In genomic region chr19:15184776-15185175, GRCh38 we compare ENCODE assay signal across 27 cellular contexts. TPM values are rescaled to one million over a fixed set of nuclear protein-coding genes. Genes with fewer than 3 reads are reported as not detected.
"Had no signal": no experiment of that assay in that cellular context is flagged by ENCODE, and none has a peak within 500 bp of the region (broad histone marks: within the 10 kb centered on the region; RNA-seq: fewer than 3 reads in every experiment).

No MANE protein-coding gene starts in this region.

- H2AFZ ChIP-seq: parathyroid adenoma had no signal

- H3K36me3 ChIP-seq: neutrophil, ovary, right lobe of liver, sigmoid colon had no signal

- H3K27ac ChIP-seq: neutrophil, ovary, parathyroid adenoma, psoas muscle, right lobe of liver, sigmoid colon, suprapubic skin, testis, tibial nerve, upper lobe of left lung, vagina had no signal

- H3K79me2 ChIP-seq: parathyroid adenoma had no signal

- DNase-seq: naive B cell; naive thymus-derived CD8-positive, alpha-beta T cell; nephron progenitor cell; nucleus accumbens; ovary; posterior cingulate gyrus; right lobe of liver; sigmoid colon; small intestine; stimulated activated CD4-positive, alpha-beta T cell treated with anti-CD3 and anti-CD28 coated beads, Interleukin-12 subunit alpha, Interleukin-12 subunit beta, amount 100 ng/mL, for 4 hours; stimulated activated CD4-positive, alpha-beta T cell treated with anti-CD3 and anti-CD28 coated beads, Interleukin-1b, Interleukin-23, amount 100 ng/mL, for 48 hours; stimulated activated CD4-positive, alpha-beta T cell treated with anti-CD3 and anti-CD28 coated beads, Interleukin-4, amount 100 ng/mL, for 1 hour; stimulated activated CD4-positive, alpha-beta T cell treated with anti-CD3 and anti-CD28 coated beads, Interleukin-4, amount 100 ng/mL, for 4 hours; stimulated activated CD8-positive, alpha-beta memory T cell treated with anti-CD3 and anti-CD28 coated beads, Interleukin-4, amount 100 ng/mL, for 48 hours; stimulated activated naive CD4-positive, alpha-beta T cell; stimulated activated naive CD8-positive, alpha-beta T cell treated with anti-CD3 and anti-CD28 coated beads, Interleukin-15, amount 100 ng/mL, for 72 hours; stimulated activated naive CD8-positive, alpha-beta T cell treated with anti-CD3 and anti-CD28 coated beads, Interleukin-15, Interleukin-2, amounts not matched to agents 100 U/mL and 50 U/mL, for 24 hours; substantia nigra; testis; trophoblast cell had no signal

- H3K9me3 ChIP-seq: neutrophil, ovary, psoas muscle, right lobe of liver, sigmoid colon, suprapubic skin, testis, tibial nerve, upper lobe of left lung, vagina had no signal

- H3K4me3 ChIP-seq: ovary, psoas muscle, right lobe of liver, sigmoid colon, suprapubic skin, testis, tibial nerve, upper lobe of left lung, vagina had no signal

- H3K9ac ChIP-seq: parathyroid adenoma had no signal

- H3K4me1 ChIP-seq: parathyroid adenoma, psoas muscle, right lobe of liver, sigmoid colon, suprapubic skin, testis, tibial nerve, vagina had no signal

- H3K27me3 ChIP-seq: ovary, right lobe of liver, sigmoid colon, suprapubic skin, testis, tibial nerve, upper lobe of left lung, vagina had no signal

RNA-seq across cellular contexts. Expression of gene NOTCH3, which starts 16.0 kb away (rescaled TPM):
- polyA plus RNA-seq: naive thymus-derived CD8-positive, alpha-beta T cell had no signal

RNA-seq across cellular contexts. Expression of gene EPHX3, which starts 47.5 kb away (rescaled TPM):
- polyA plus RNA-seq: naive thymus-derived CD8-positive, alpha-beta T cell had no signal
